ENCODE assay signal across 16 cellular contexts in genomic region chr17:39208136-39208535, GRCh38. TPM values are rescaled to one million over a fixed set of nuclear protein-coding genes. Genes with fewer than 3 reads are reported as not detected.
DNase-seq lines count a peak whose midpoint lies in the region; ATAC-seq and TF ChIP-seq lines count a peak whose summit lies in the region.
"Had no signal": no experiment of that assay in that cellular context is flagged by ENCODE, and none has a peak within 500 bp of the region (broad histone marks: within the 10 kb centered on the region; RNA-seq: fewer than 3 reads in every experiment).

No MANE protein-coding gene starts in this region.

- H3K9me3 Mint-ChIP-seq in activated CD8-positive, alpha-beta T cell treated with anti-CD3 and anti-CD28 coated beads for 36 hours = no peaks in the 10 kb centered on the region
- no peaks in the 10 kb centered on the region for H3K9me3 Mint-ChIP-seq in activated CD8-positive, alpha-beta T cell treated with anti-CD3 and anti-CD28 coated beads, Interleukin-2, amount 10 ng/mL, durations not matched to agents 7 days and 5 days (ENCODE audit: insufficient read depth)
- H3K9me3 Mint-ChIP-seq in effector memory CD8-positive, alpha-beta T cell = no peaks in the 10 kb centered on the region
- H3K9me3 Mint-ChIP-seq: activated naive CD4-positive, alpha-beta T cell treated with anti-CD3 and anti-CD28 coated beads for 36 hours; WTC11 had no signal

- DNase-seq in activated CD8-positive, alpha-beta T cell treated with anti-CD3 and anti-CD28 coated beads for 36 hours = peak; percentile 68
- DNase-seq in activated CD8-positive, alpha-beta T cell treated with anti-CD3 and anti-CD28 coated beads, Interleukin-2, amount 10 ng/mL, durations not matched to agents 7 days and 5 days = no peak
- DNase-seq in RPMI8226 (peak; percentile 91), head of caudate nucleus (peak; percentile 47 to 93 (median 78)), superior temporal gyrus (ENCODE audit: extremely low spot score) (peak; percentile 58), dedifferentiated amniotic fluid mesenchymal stem cell (ENCODE audit: extremely low spot score) (no peak)
- no peak for DNase-seq in effector memory CD8-positive, alpha-beta T cell
- DNase-seq: ACHN; NCI-H526 treated with DMSO at 0.1 percent for 48 hours; stimulated activated CD4-positive, alpha-beta T cell treated with anti-CD3 and anti-CD28 coated beads, Interleukin-4, amount 100 ng/mL, for 24 hours; testis had no signal

- POLR2A ChIA-PET in activated CD8-positive, alpha-beta T cell treated with anti-CD3 and anti-CD28 coated beads for 36 hours (lab: Charles Lee) = interaction anchor here (0.6 to 2.8 kb wide), 9 partner anchors 8 to 55 kb away, joined by 3 to 16 read pairs (median 6); partner anchors contain the start of gene RPL19
- POLR2A ChIA-PET in activated CD8-positive, alpha-beta T cell treated with anti-CD3 and anti-CD28 coated beads, Interleukin-2, amount 10 ng/mL, durations not matched to agents 7 days and 5 days (lab: Charles Lee) = interaction anchor here (1.8 kb wide), 1 partner anchor 8 kb away, joined by 9 read pairs; the partner anchor contains the start of gene RPL19

- no peaks in the 10 kb centered on the region for H3K27me3 Mint-ChIP-seq in activated CD8-positive, alpha-beta T cell treated with anti-CD3 and anti-CD28 coated beads for 36 hours
- peaks cover 8% of the 10 kb centered on the region for H3K27me3 Mint-ChIP-seq in activated CD8-positive, alpha-beta T cell treated with anti-CD3 and anti-CD28 coated beads, Interleukin-2, amount 10 ng/mL, durations not matched to agents 7 days and 5 days (ENCODE audit: low read depth)
- H3K27me3 Mint-ChIP-seq in effector memory CD8-positive, alpha-beta T cell = peaks cover 0 to 12% of the 10 kb centered on the region in 2 donors

- intact Hi-C loops in activated CD8-positive, alpha-beta T cell treated with anti-CD3 and anti-CD28 coated beads for 36 hours (cut with micrococcal nuclease) = loop anchor here (10.0 kb wide), 1 partner anchor 197 kb away; the partner anchor contains the start of gene FBXL20
- intact Hi-C loops in head of caudate nucleus (cut with DNase I) = no loop called here

- H3K36me3 Mint-ChIP-seq in activated CD8-positive, alpha-beta T cell treated with anti-CD3 and anti-CD28 coated beads for 36 hours (ENCODE audit: low read depth) = peaks cover 21% of the 10 kb centered on the region
- H3K36me3 Mint-ChIP-seq in activated CD8-positive, alpha-beta T cell treated with anti-CD3 and anti-CD28 coated beads, Interleukin-2, amount 10 ng/mL, durations not matched to agents 7 days and 5 days (ENCODE audit: low read depth) = peaks cover 20% of the 10 kb centered on the region
- peaks cover 31% of the 10 kb centered on the region for H3K36me3 Mint-ChIP-seq in effector memory CD8-positive, alpha-beta T cell (ENCODE audit: insufficient read depth)

- peak; percentile 21 for ATAC-seq in activated CD8-positive, alpha-beta T cell treated with anti-CD3 and anti-CD28 coated beads for 36 hours
- ATAC-seq in activated CD8-positive, alpha-beta T cell treated with anti-CD3 and anti-CD28 coated beads, Interleukin-2, amount 10 ng/mL, durations not matched to agents 7 days and 5 days = no peak
- no peak for ATAC-seq in GM18907 (IDR thresholded peaks at IDR 0.05; ENCODE audit: unreplicated experiment)
- no peak for ATAC-seq in effector memory CD8-positive, alpha-beta T cell (replicated peaks)
- ATAC-seq: WTC11 had no signal

- peak overlapping the region; percentile 15 for H3K27ac Mint-ChIP-seq in activated CD8-positive, alpha-beta T cell treated with anti-CD3 and anti-CD28 coated beads for 36 hours
- H3K27ac Mint-ChIP-seq in activated CD8-positive, alpha-beta T cell treated with anti-CD3 and anti-CD28 coated beads, Interleukin-2, amount 10 ng/mL, durations not matched to agents 7 days and 5 days = no peak overlapping the region
- no peak overlapping the region for H3K27ac Mint-ChIP-seq in effector memory CD8-positive, alpha-beta T cell
- H3K27ac Mint-ChIP-seq: activated naive CD4-positive, alpha-beta T cell treated with anti-CD3 and anti-CD28 coated beads for 36 hours; WTC11 had no signal

- no peak for TF ChIP-seq CTCF in activated CD8-positive, alpha-beta T cell treated with anti-CD3 and anti-CD28 coated beads for 36 hours (IDR thresholded peaks at IDR 0.05)

- CTCF ChIA-PET in activated CD8-positive, alpha-beta T cell treated with anti-CD3 and anti-CD28 coated beads for 36 hours (lab: Charles Lee) = interaction anchor here (0.9 to 27.4 kb wide), 8 partner anchors 11 to 225 kb away, joined by 3 to 516 read pairs (median 14); partner anchors contain the start of gene ARL5C
- CTCF ChIA-PET in activated CD8-positive, alpha-beta T cell treated with anti-CD3 and anti-CD28 coated beads, Interleukin-2, amount 10 ng/mL, durations not matched to agents 7 days and 5 days (lab: Charles Lee) = interaction anchor here (1.0 to 8.3 kb wide), 8 partner anchors 8 to 225 kb away, joined by 3 to 187 read pairs (median 8); partner anchors contain the start of gene RPL19

- H3K4me3 Mint-ChIP-seq in activated CD8-positive, alpha-beta T cell treated with anti-CD3 and anti-CD28 coated beads for 36 hours = peak overlapping the region; percentile 21
- H3K4me3 Mint-ChIP-seq in activated CD8-positive, alpha-beta T cell treated with anti-CD3 and anti-CD28 coated beads, Interleukin-2, amount 10 ng/mL, durations not matched to agents 7 days and 5 days = no peak overlapping the region
- no peak overlapping the region for H3K4me3 Mint-ChIP-seq in effector memory CD8-positive, alpha-beta T cell
- H3K4me3 Mint-ChIP-seq: activated naive CD4-positive, alpha-beta T cell treated with anti-CD3 and anti-CD28 coated beads for 36 hours had no signal

- H3K4me1 Mint-ChIP-seq in activated CD8-positive, alpha-beta T cell treated with anti-CD3 and anti-CD28 coated beads for 36 hours (ENCODE audit: low read depth) = peaks cover 46% of the 10 kb centered on the region
- peaks cover 39% of the 10 kb centered on the region for H3K4me1 Mint-ChIP-seq in activated CD8-positive, alpha-beta T cell treated with anti-CD3 and anti-CD28 coated beads, Interleukin-2, amount 10 ng/mL, durations not matched to agents 7 days and 5 days (ENCODE audit: low read depth)
- H3K4me1 Mint-ChIP-seq in effector memory CD8-positive, alpha-beta T cell (ENCODE audit: low read depth in 2 of 2) = peaks cover 18 to 23% of the 10 kb centered on the region in 2 donors

RNA-seq across cellular contexts. Expression of gene RPL19, which starts 8.1 kb away (rescaled TPM):
- total RNA-seq in activated CD8-positive, alpha-beta T cell treated with anti-CD3 and anti-CD28 coated beads for 36 hours = 1,000 to 10,000 TPM; 3,130 to 3,175 TPM
- 1,000 to 10,000 TPM; 1,896 to 1,946 TPM for total RNA-seq in activated CD8-positive, alpha-beta T cell treated with anti-CD3 and anti-CD28 coated beads, Interleukin-2, amount 10 ng/mL, durations not matched to agents 7 days and 5 days

RNA-seq across cellular contexts. Expression of gene CACNB1, which starts 10.7 kb away (rescaled TPM):
- total RNA-seq in activated CD8-positive, alpha-beta T cell treated with anti-CD3 and anti-CD28 coated beads for 36 hours = 10 to 100 TPM; 13.1 to 14.2 TPM
- 10 to 100 TPM; 22.1 to 23.2 TPM for total RNA-seq in activated CD8-positive, alpha-beta T cell treated with anti-CD3 and anti-CD28 coated beads, Interleukin-2, amount 10 ng/mL, durations not matched to agents 7 days and 5 days

RNA-seq across cellular contexts. Expression of gene STAC2, which starts 17.6 kb away (rescaled TPM):
- total RNA-seq in activated CD8-positive, alpha-beta T cell treated with anti-CD3 and anti-CD28 coated beads for 36 hours = under 1 TPM; 0.47 to 0.56 TPM
- total RNA-seq in activated CD8-positive, alpha-beta T cell treated with anti-CD3 and anti-CD28 coated beads, Interleukin-2, amount 10 ng/mL, durations not matched to agents 7 days and 5 days = not detected
- total RNA-seq: activated naive CD4-positive, alpha-beta T cell treated with anti-CD3 and anti-CD28 coated beads for 36 hours; SJSA1 had no signal

RNA-seq across cellular contexts. Expression of gene ARL5C, which starts 42.2 kb away (rescaled TPM):
- total RNA-seq in activated CD8-positive, alpha-beta T cell treated with anti-CD3 and anti-CD28 coated beads for 36 hours = not detected
- total RNA-seq in activated CD8-positive, alpha-beta T cell treated with anti-CD3 and anti-CD28 coated beads, Interleukin-2, amount 10 ng/mL, durations not matched to agents 7 days and 5 days = not detected
- total RNA-seq: activated naive CD4-positive, alpha-beta T cell treated with anti-CD3 and anti-CD28 coated beads for 36 hours; osteocyte; SJSA1; testis; WTC11 had no signal

RNA-seq across cellular contexts. Expression of gene PLXDC1, which starts 56.7 kb away (rescaled TPM):
- total RNA-seq in activated CD8-positive, alpha-beta T cell treated with anti-CD3 and anti-CD28 coated beads for 36 hours = 1 to 10 TPM; 1.7 to 2.4 TPM
- 1 to 10 TPM; 3.3 to 3.9 TPM for total RNA-seq in activated CD8-positive, alpha-beta T cell treated with anti-CD3 and anti-CD28 coated beads, Interleukin-2, amount 10 ng/mL, durations not matched to agents 7 days and 5 days
- total RNA-seq: SJSA1 had no signal

Comparison
In these comparisons a context has a peak if more than half of its experiments do, and no peak if none do; other contexts are left out.
1. DNase-seq: peak in activated CD8-positive, alpha-beta T cell treated with anti-CD3 and anti-CD28 coated beads for 36 hours (single experiment), RPMI8226 (single experiment), head of caudate nucleus (42 of 42) and superior temporal gyrus (single experiment); none in activated CD8-positive, alpha-beta T cell treated with anti-CD3 and anti-CD28 coated beads, Interleukin-2, amount 10 ng/mL, durations not matched to agents 7 days and 5 days (single experiment), dedifferentiated amniotic fluid mesenchymal stem cell (single experiment) and effector memory CD8-positive, alpha-beta T cell (0 of 3).